ENCODE assay signal across 2 cellular contexts in the genomic region with DNA sequence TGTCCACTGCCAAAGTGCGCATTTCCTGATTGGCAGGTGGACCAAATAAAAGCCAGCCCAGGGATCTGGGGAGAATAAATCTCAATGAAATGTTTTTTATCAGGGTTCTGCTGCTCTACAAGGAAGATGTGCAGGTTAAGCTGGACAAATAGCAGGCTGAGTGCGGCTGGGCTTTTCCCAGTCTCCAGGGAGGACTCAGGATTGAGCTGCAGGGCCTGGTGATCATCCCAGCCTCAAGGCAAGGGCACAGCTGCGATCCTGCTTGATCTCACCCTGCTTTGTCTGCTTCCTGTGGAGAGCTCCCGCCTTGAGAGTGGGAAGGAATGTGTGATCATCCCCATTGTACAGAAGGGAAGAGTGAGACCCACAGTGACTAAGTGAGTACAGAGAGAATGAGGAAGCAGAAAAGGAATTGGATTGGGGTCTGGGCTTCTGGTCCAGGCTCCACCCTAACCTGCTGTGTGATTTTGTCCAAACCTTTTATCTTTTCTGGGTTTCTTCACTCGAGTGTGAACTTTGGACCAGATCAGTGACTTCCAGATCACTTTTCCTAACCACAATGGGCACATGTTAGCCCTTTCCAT.
TF ChIP-seq lines count a peak whose summit lies in the region.

No MANE protein-coding gene starts in this region.

TF ChIP-seq in HepG2, 621 proteins besides CTCF, POLR2A, EP300 and RAD21:
- TF ChIP-seq ZNF629 (CRISPR knock-in tag; conservative IDR thresholded peaks at IDR 0.05) (peak; percentile 73; the same call in 1 of the 2 replicates), MIER3 (CRISPR knock-in tag; IDR thresholded peaks at IDR 0.05; ENCODE audit: borderline replicate concordance) (no peak), HOXA9 (CRISPR knock-in tag; IDR thresholded peaks at IDR 0.05; ENCODE audit: borderline replicate concordance) (no peak), PLRG1 (conservative IDR thresholded peaks at IDR 0.05) (no peak)
- TF ChIP-seq, protein P1, sequence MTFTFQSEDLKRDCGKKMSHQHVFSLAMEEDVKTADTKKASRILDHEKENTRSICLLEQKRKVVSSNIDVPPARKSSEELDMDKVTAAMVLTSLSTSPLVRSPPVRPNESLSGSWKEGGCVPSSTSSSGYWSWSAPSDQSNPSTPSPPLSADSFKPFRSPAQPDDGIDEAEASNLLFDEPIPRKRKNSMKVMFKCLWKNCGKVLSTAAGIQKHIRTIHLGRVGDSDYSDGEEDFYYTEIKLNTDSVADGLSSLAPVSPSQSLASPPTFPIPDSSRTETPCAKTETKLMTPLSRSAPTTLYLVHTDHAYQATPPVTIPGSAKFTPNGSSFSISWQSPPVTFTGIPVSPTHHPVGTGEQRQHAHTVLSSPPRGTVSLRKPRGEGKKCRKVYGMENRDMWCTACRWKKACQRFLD (CRISPR knock-in tag; IDR thresholded peaks at IDR 0.05; ENCODE audit: borderline replicate concordance) = no peak

TF ChIP-seq in H1, 55 proteins besides CTCF, POLR2A, EP300 and RAD21:
- peak; percentile 87; the same call in 1 of the 2 replicates for TF ChIP-seq KDM1A (IDR thresholded peaks at IDR 0.05; ENCODE audit: borderline replicate concordance, low read length)
- no peak for TF ChIP-seq CTBP2 (IDR thresholded peaks at IDR 0.05; ENCODE audit: borderline replicate concordance, insufficient read depth, insufficient read length, low read length)
